In the genomic region with DNA sequence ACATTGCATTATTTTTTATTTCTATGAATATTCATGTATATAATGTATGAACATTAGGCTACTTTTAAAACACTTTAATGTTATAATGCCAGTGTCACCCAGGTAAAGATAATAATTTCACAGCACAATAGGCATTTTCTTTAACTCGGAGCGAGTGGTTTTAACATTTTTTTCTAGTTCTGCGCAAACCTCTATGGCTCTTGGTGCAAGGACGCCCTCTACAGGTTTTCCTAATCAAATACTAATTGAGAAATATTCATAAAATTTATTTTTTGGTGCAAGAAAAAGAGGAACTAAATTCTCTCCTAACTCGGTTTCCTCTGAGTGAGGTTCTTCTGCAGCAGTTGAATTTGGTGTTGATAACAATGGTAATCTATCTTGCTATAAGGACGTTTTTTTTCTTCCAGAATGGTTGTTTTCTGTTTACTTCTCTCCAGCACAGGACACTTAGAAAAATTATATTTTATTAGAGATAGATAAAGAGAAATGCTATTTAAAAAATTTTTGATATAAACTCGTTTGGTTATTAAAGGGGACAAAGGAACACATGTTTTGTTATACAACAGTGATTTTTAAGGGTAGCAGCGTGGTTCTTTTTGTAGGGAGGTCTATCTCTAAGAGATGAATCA, we compare ENCODE assay signal across 1 cellular context.
TF ChIP-seq lines count a peak whose summit lies in the region.

No MANE protein-coding gene starts in this region.

TF ChIP-seq in HCT116, 20 proteins besides CTCF, POLR2A, EP300 and RAD21 (continued from another document):
- TF ChIP-seq, protein P1, sequence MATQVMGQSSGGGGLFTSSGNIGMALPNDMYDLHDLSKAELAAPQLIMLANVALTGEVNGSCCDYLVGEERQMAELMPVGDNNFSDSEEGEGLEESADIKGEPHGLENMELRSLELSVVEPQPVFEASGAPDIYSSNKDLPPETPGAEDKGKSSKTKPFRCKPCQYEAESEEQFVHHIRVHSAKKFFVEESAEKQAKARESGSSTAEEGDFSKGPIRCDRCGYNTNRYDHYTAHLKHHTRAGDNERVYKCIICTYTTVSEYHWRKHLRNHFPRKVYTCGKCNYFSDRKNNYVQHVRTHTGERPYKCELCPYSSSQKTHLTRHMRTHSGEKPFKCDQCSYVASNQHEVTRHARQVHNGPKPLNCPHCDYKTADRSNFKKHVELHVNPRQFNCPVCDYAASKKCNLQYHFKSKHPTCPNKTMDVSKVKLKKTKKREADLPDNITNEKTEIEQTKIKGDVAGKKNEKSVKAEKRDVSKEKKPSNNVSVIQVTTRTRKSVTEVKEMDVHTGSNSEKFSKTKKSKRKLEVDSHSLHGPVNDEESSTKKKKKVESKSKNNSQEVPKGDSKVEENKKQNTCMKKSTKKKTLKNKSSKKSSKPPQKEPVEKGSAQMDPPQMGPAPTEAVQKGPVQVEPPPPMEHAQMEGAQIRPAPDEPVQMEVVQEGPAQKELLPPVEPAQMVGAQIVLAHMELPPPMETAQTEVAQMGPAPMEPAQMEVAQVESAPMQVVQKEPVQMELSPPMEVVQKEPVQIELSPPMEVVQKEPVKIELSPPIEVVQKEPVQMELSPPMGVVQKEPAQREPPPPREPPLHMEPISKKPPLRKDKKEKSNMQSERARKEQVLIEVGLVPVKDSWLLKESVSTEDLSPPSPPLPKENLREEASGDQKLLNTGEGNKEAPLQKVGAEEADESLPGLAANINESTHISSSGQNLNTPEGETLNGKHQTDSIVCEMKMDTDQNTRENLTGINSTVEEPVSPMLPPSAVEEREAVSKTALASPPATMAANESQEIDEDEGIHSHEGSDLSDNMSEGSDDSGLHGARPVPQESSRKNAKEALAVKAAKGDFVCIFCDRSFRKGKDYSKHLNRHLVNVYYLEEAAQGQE (IDR thresholded peaks at IDR 0.05; ENCODE audit: low read depth): no peak
- no peak for TF ChIP-seq ZFX (IDR thresholded peaks at IDR 0.05)
- TF ChIP-seq SRF (IDR thresholded peaks at IDR 0.05; ENCODE audit: low read depth): no peak
TF ChIP-seq in HCT116: peak in this region for 0.
